Comparison of ENCODE assay signal across 19 cellular contexts in genomic region chr1:166383635-166384346, GRCh38.
"Had no signal": no experiment of that assay in that cellular context is flagged by ENCODE, and none has a peak within 500 bp of the region (broad histone marks: within the 10 kb centered on the region; RNA-seq: fewer than 3 reads in every experiment).

No MANE protein-coding gene starts in this region.

- H3K27me3 ChIP-seq: ascending aorta, body of pancreas had no signal

- H3K27ac Mint-ChIP-seq: activated CD4-positive, alpha-beta T cell treated with anti-CD3 and anti-CD28 coated beads for 36 hours; activated CD8-positive, alpha-beta T cell treated with anti-CD3 and anti-CD28 coated beads for 36 hours; activated naive CD4-positive, alpha-beta T cell treated with anti-CD3 and anti-CD28 coated beads, Interleukin-2, amount 50 U/mL, for 24 hours; T-helper 17 cell had no signal

- H3K4me3 Mint-ChIP-seq: activated CD4-positive, alpha-beta T cell treated with anti-CD3 and anti-CD28 coated beads for 36 hours; activated CD8-positive, alpha-beta T cell treated with anti-CD3 and anti-CD28 coated beads for 36 hours; activated naive CD4-positive, alpha-beta T cell treated with anti-CD3 and anti-CD28 coated beads, Interleukin-2, amount 50 U/mL, for 24 hours; T-helper 17 cell had no signal

- H3K36me3 Mint-ChIP-seq: activated naive CD4-positive, alpha-beta T cell treated with anti-CD3 and anti-CD28 coated beads, Interleukin-2, amount 50 U/mL, for 24 hours had no signal

- H3K4me1 Mint-ChIP-seq: activated CD4-positive, alpha-beta T cell treated with anti-CD3 and anti-CD28 coated beads for 36 hours; activated naive CD4-positive, alpha-beta T cell treated with anti-CD3 and anti-CD28 coated beads, Interleukin-2, amount 50 U/mL, for 24 hours; T-helper 17 cell had no signal

- H3K4me1 ChIP-seq: ascending aorta, body of pancreas had no signal

- H3K9me3 Mint-ChIP-seq: activated CD8-positive, alpha-beta T cell treated with anti-CD3 and anti-CD28 coated beads for 36 hours; activated naive CD4-positive, alpha-beta T cell treated with anti-CD3 and anti-CD28 coated beads, Interleukin-2, amount 50 U/mL, for 24 hours had no signal

- DNase-seq: activated CD4-positive, alpha-beta T cell treated with anti-CD3 and anti-CD28 coated beads for 36 hours; activated CD8-positive, alpha-beta memory T cell treated with anti-CD3 and anti-CD28 coated beads, Interleukin-2, amount 50 U/mL, for 48 hours; activated CD8-positive, alpha-beta T cell treated with anti-CD3 and anti-CD28 coated beads for 36 hours; activated effector memory CD4-positive, alpha-beta T cell treated with Interleukin-2 at 50 U/mL for 16 hours; activated naive CD4-positive, alpha-beta T cell; activated T-cell treated with anti-CD3 and anti-CD28 coated beads, Interleukin-2, amount 50 U/mL, for 1 hour; amniotic stem cell; body of pancreas; central memory CD4-positive, alpha-beta T cell; KG1; NCI-H1092; NCI-H1930; NCI-H2171; NCI-H226; SIG-M5; T-helper 17 cell; T-helper 9 cell had no signal

- H3K4me3 ChIP-seq: ascending aorta, body of pancreas had no signal

- ATAC-seq: activated CD4-positive, alpha-beta T cell treated with anti-CD3 and anti-CD28 coated beads for 36 hours; activated CD8-positive, alpha-beta T cell treated with anti-CD3 and anti-CD28 coated beads for 36 hours; body of pancreas; T-helper 17 cell had no signal

- H3K27ac ChIP-seq: ascending aorta, body of pancreas had no signal

- H3K36me3 ChIP-seq: ascending aorta had no signal

- H3K9me3 ChIP-seq: ascending aorta, body of pancreas had no signal

- H3K27me3 Mint-ChIP-seq: activated CD8-positive, alpha-beta T cell treated with anti-CD3 and anti-CD28 coated beads for 36 hours had no signal
